ENCODE assay signal across 31 cellular contexts in the genomic region with DNA sequence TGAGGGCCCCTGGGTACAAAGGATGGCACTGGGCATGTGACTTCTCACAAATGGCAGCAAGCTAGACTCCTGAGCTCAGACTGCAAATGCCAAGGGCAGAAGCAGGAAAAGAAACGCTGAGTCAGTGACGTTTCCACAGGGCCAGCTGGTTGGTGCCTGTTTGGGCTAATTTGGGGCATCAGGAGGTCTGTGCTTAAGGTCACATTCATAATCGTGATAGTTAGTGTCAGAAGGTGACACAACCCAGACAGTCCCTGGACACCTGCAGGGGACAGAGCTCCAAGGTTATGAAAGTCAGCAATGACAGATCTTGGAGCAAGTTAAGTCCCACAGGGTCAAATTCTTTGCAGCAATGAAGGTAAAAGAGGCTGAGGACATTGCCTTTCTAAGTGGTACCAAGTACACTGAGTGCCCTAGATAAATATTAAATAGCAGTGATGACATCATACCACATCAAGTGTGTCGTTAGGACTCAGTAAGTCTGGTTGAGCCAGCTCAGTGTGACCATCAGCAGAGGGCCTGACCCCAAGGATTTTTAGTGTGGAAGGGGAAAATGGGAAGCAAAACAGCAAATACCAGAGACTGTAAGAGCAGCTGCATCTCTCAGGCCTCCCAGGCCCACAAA.
DNase-seq lines count a peak whose midpoint lies in the region; ATAC-seq, FAIRE-seq and TF ChIP-seq lines count a peak whose summit lies in the region.
"Had no signal": no experiment of that assay in that cellular context is flagged by ENCODE, and none has a peak within 500 bp of the region (broad histone marks: within the 10 kb centered on the region; RNA-seq: fewer than 3 reads in every experiment).

No MANE protein-coding gene starts in this region.

- no peak for ATAC-seq in HepG2
- no peak for ATAC-seq in HG02973 (IDR thresholded peaks at IDR 0.05; ENCODE audit: unreplicated experiment)
- ATAC-seq in naive thymus-derived CD8-positive, alpha-beta T cell, result no peak
- ATAC-seq: stimulated activated naive CD8-positive, alpha-beta T cell treated with anti-CD3 and anti-CD28 coated beads, Interleukin-15, amount 100 ng/mL, for 72 hours had no signal

- no peak for TF ChIP-seq RAD21 in HepG2 (CRISPR knock-in tag; IDR thresholded peaks at IDR 0.05)

- H3K18ac ChIP-seq in trophoblast cell (ENCODE audit: low read length), result no peak overlapping the region

- WGBS in HepG2 (ENCODE audit: low lambda C conversion rate), result 5% methylated on average over 3 of the region's 4 CpGs
- no CpG with 5 or more reads among the region's 4 CpGs for WGBS in trophoblast cell (ENCODE audit: extremely low coverage, insufficient coverage, insufficient read length)

- no peak overlapping the region for H2BK120ac ChIP-seq in trophoblast cell (ENCODE audit: insufficient read depth, low read length, poor library complexity)

- H3K27me3 ChIP-seq in cardiac muscle cell (no peaks in the 10 kb centered on the region), HepG2 (ENCODE audit: control insufficient read depth in 1 of 2, insufficient read depth in 2 of 2, low read length in 2 of 2) (no peaks in the 10 kb centered on the region), trophoblast cell (ENCODE audit: insufficient read depth, low read length) (no peaks in the 10 kb centered on the region)
- H3K27me3 ChIP-seq: BLaER1 treated with 17β-estradiol and CSF1 and Interleukin-3, amounts not matched to agents 10 nM and 100 nM; breast epithelium; tibial artery had no signal

- CTCF ChIA-PET in HepG2 (lab: Yijun Ruan, JAX; ENCODE audit: low intra/inter-chr PET ratio, low total read pairs), result no interaction called here

- H3K36me3 ChIP-seq in cardiac muscle cell, result no peaks in the 10 kb centered on the region
- H3K36me3 ChIP-seq in HepG2 (replicated peaks in 1 of 2; ENCODE audit: control insufficient read depth in 1 of 2, insufficient read depth in 2 of 2, low read length in 2 of 2), result no peaks in the 10 kb centered on the region
- H3K36me3 ChIP-seq in trophoblast cell (ENCODE audit: control insufficient read depth in 1 of 2, insufficient read depth in 2 of 2, low read length in 2 of 2), result no peaks in the 10 kb centered on the region
- H3K36me3 ChIP-seq: BLaER1 treated with 17β-estradiol and CSF1 and Interleukin-3, amounts not matched to agents 10 nM and 100 nM; breast epithelium; HAP-1; tibial artery had no signal

- TF ChIP-seq POLR2A in HepG2 (IDR thresholded peaks at IDR 0.05; ENCODE audit: insufficient read depth in 1 of 2, low read depth in 2 of 2, low read length in 2 of 2), result no peak

- no peak for FAIRE-seq in HepG2 (lab: Jason Lieb, UNC)
- FAIRE-seq: colon, HTR-8/SVneo, TTC549 had no signal

- no peaks in the 10 kb centered on the region for H3K9me3 ChIP-seq in cardiac muscle cell (ENCODE audit: low read depth)
- H3K9me3 ChIP-seq in HepG2 (ENCODE audit: low read length), result no peaks in the 10 kb centered on the region
- no peaks in the 10 kb centered on the region for H3K9me3 ChIP-seq in trophoblast cell (ENCODE audit: insufficient read depth, low read depth, low read length)
- H3K9me3 ChIP-seq: BLaER1 treated with 17β-estradiol and CSF1 and Interleukin-3, amounts not matched to agents 10 nM and 100 nM; breast epithelium; Caco-2; HAP-1; psoas muscle; tibial artery had no signal

- no peak overlapping the region for H3K4me2 ChIP-seq in HepG2 (ENCODE audit: low read depth, low read length)
- H3K4me2 ChIP-seq in trophoblast cell (ENCODE audit: low read length), result no peak overlapping the region
- H3K4me2 ChIP-seq: BLaER1 treated with 17β-estradiol and CSF1 and Interleukin-3, amounts not matched to agents 10 nM and 100 nM; smooth muscle cell had no signal

- DNase-seq in LHCN-M2 (ENCODE audit: low read depth) (peak; percentile 3), cardiac muscle cell (ENCODE audit: low read depth in 1 of 2, low spot score in 1 of 2) (peak in 1 of 2 donors; percentile 76), HepG2 (ENCODE audit: low spot score) (no peak), trophoblast cell (no peak), KG1 (lab: John Stamatoyannopoulos, UW) (no peak)
- DNase-seq in naive thymus-derived CD8-positive, alpha-beta T cell, result no peak
- DNase-seq: activated CD4-positive, alpha-beta memory T cell treated with anti-CD3 and anti-CD28 coated beads, Interleukin-2, amount 10 ng/mL, durations not matched to agents 7 days and 5 days; activated CD4-positive, CD25-positive, alpha-beta regulatory T cell treated with anti-CD3 and anti-CD28 coated beads, Interleukin-2, amount 50 U/mL, for 72 hours; activated CD8-positive, alpha-beta memory T cell treated with anti-CD3 and anti-CD28 coated beads, Interleukin-2, amount 50 U/mL, for 48 hours; activated naive CD4-positive, alpha-beta T cell treated with anti-CD3 and anti-CD28 coated beads, Interleukin-2, amount 50 U/mL, for 16 hours; Caco-2; effector CD4-positive, alpha-beta T cell; KBM-7; naive B cell; NCI-H1436 treated with DMSO at 0.1 percent for 48 hours; stimulated activated CD4-positive, alpha-beta T cell treated with anti-CD3 and anti-CD28 coated beads, Interleukin-1b, Interleukin-23, amount 100 ng/mL, for 48 hours; stimulated activated CD8-positive, alpha-beta memory T cell treated with anti-CD3 and anti-CD28 coated beads, Interleukin-4, amount 100 ng/mL, for 48 hours; stimulated activated naive CD8-positive, alpha-beta T cell treated with anti-CD3 and anti-CD28 coated beads, Interleukin-15, amount 100 ng/mL, for 72 hours; tibial artery had no signal

- H3K79me2 ChIP-seq in HepG2 (ENCODE audit: insufficient read depth, low read length) (no peaks in the 10 kb centered on the region), trophoblast cell (ENCODE audit: control insufficient read depth, insufficient read depth, low read length, poor library complexity) (peaks cover 1% of the 10 kb centered on the region)

- peaks cover 0 to 6% (median 0%) of the 10 kb centered on the region in 5 donors for H3K27me3 Mint-ChIP-seq in naive thymus-derived CD8-positive, alpha-beta T cell
- H3K27me3 Mint-ChIP-seq: activated CD4-positive, alpha-beta memory T cell treated with anti-CD3 and anti-CD28 coated beads, Interleukin-2, amount 10 ng/mL, durations not matched to agents 7 days and 5 days; stimulated activated naive CD8-positive, alpha-beta T cell treated with anti-CD3 and anti-CD28 coated beads, Interleukin-15, amount 100 ng/mL, for 72 hours had no signal

- H3K27ac Mint-ChIP-seq in naive thymus-derived CD8-positive, alpha-beta T cell, result no peak overlapping the region
- H3K27ac Mint-ChIP-seq: activated CD4-positive, alpha-beta memory T cell treated with anti-CD3 and anti-CD28 coated beads, Interleukin-2, amount 10 ng/mL, durations not matched to agents 7 days and 5 days; naive B cell; stimulated activated naive CD8-positive, alpha-beta T cell treated with anti-CD3 and anti-CD28 coated beads, Interleukin-15, amount 100 ng/mL, for 72 hours; T-helper 1 cell treated with Interleukin-12 subunit alpha and Interleukin-12 subunit beta and Interleukin-4 antibody, amounts not matched to agents 30 μg/mL and 1 μg/mL, for 36 hours had no signal

- no peaks in the 10 kb centered on the region for H4K20me1 ChIP-seq in HepG2 (ENCODE audit: insufficient read depth, low read length)
- H4K20me1 ChIP-seq: BLaER1 treated with 17β-estradiol and CSF1 and Interleukin-3, amounts not matched to agents 10 nM and 100 nM had no signal

- H3K23ac ChIP-seq in trophoblast cell (ENCODE audit: low read length), result no peak overlapping the region

- no peak overlapping the region for H3K9ac ChIP-seq in HepG2 (ENCODE audit: insufficient read depth, low read depth, low read length)
- H3K9ac ChIP-seq in trophoblast cell (ENCODE audit: low read length), result no peak overlapping the region
- H3K9ac ChIP-seq: BLaER1 treated with 17β-estradiol and CSF1 and Interleukin-3, amounts not matched to agents 10 nM and 100 nM had no signal

- no peak overlapping the region for H2AK5ac ChIP-seq in trophoblast cell (ENCODE audit: low read length)

- in situ Hi-C loops in HepG2 (cut with HindIII; ENCODE audit: extremely low pct_ligation_motif_present, low pct_unique_long_range_greater_than_20kb), result no loop called here

- H4K91ac ChIP-seq in trophoblast cell (ENCODE audit: low read depth, low read length), result no peak overlapping the region

- intact Hi-C loops in HepG2 (cut with micrococcal nuclease; ENCODE audit: unreplicated experiment), result no loop called here

- H3K27ac ChIP-seq in 22Rv1 (peak overlapping the region; percentile 60), cardiac muscle cell (peak overlapping the region; percentile 77), HepG2 (ENCODE audit: extremely low read length, insufficient read depth, low read length) (no peak overlapping the region), trophoblast cell (ENCODE audit: low read depth, low read length) (no peak overlapping the region)
- H3K27ac ChIP-seq: BLaER1 treated with 17β-estradiol and CSF1 and Interleukin-3, amounts not matched to agents 10 nM and 100 nM; epithelial cell of prostate; psoas muscle; tibial artery had no signal

- H3K4me3 ChIP-seq in cardiac muscle cell, result no peak overlapping the region
- H3K4me3 ChIP-seq in HepG2 (replicated peaks in 1 of 3; ENCODE audit: insufficient read depth in 1 of 3, low read depth in 2 of 3, low read length in 3 of 3), result no peak overlapping the region
- no peak overlapping the region for H3K4me3 ChIP-seq in trophoblast cell (ENCODE audit: low read depth, low read length)
- H3K4me3 ChIP-seq: BLaER1 treated with 17β-estradiol and CSF1 and Interleukin-3, amounts not matched to agents 10 nM and 100 nM; breast epithelium; HAP-1; psoas muscle; smooth muscle cell; tibial artery had no signal

- no peaks in the 10 kb centered on the region for H3K4me1 Mint-ChIP-seq in naive thymus-derived CD8-positive, alpha-beta T cell
- H3K4me1 Mint-ChIP-seq: activated CD4-positive, alpha-beta memory T cell treated with anti-CD3 and anti-CD28 coated beads, Interleukin-2, amount 10 ng/mL, durations not matched to agents 7 days and 5 days; naive B cell; stimulated activated naive CD8-positive, alpha-beta T cell treated with anti-CD3 and anti-CD28 coated beads, Interleukin-15, amount 100 ng/mL, for 72 hours had no signal

- H3K14ac ChIP-seq in trophoblast cell (ENCODE audit: low read length), result no peak overlapping the region

- no TSS peak for BruUV-seq in HepG2 (replicated peaks; lab: Mats Ljungman, UMichigan)

- H3K4ac ChIP-seq in trophoblast cell (ENCODE audit: low read depth, low read length), result no peak overlapping the region

- H4K12ac ChIP-seq in trophoblast cell (ENCODE audit: low read depth, low read length), result no peak overlapping the region

- H3K4me3 Mint-ChIP-seq in naive thymus-derived CD8-positive, alpha-beta T cell, result no peak overlapping the region
- H3K4me3 Mint-ChIP-seq: activated CD4-positive, alpha-beta memory T cell treated with anti-CD3 and anti-CD28 coated beads, Interleukin-2, amount 10 ng/mL, durations not matched to agents 7 days and 5 days; naive B cell; stimulated activated naive CD8-positive, alpha-beta T cell treated with anti-CD3 and anti-CD28 coated beads, Interleukin-15, amount 100 ng/mL, for 72 hours; T-helper 1 cell treated with Interleukin-12 subunit alpha and Interleukin-12 subunit beta and Interleukin-4 antibody, amounts not matched to agents 30 μg/mL and 1 μg/mL, for 36 hours had no signal

- POLR2A ChIA-PET in HepG2 (lab: Yijun Ruan, JAX), result no interaction called here
- POLR2A ChIA-PET in naive thymus-derived CD8-positive, alpha-beta T cell (lab: Charles Lee), result interaction anchor here (0.6 kb wide), 1 partner anchor 166 kb away, joined by 7 read pairs; no protein-coding TSS in a partner anchor

- H3K4me1 ChIP-seq in cardiac muscle cell (ENCODE audit: low read depth) (peaks cover 19% of the 10 kb centered on the region), HepG2 (ENCODE audit: insufficient read depth, low read length) (no peaks in the 10 kb centered on the region), trophoblast cell (ENCODE audit: control insufficient read depth in 1 of 2, insufficient read depth in 2 of 2, low read length in 2 of 2) (no peaks in the 10 kb centered on the region)
- H3K4me1 ChIP-seq: breast epithelium, HAP-1, psoas muscle, tibial artery had no signal

- no peaks in the 10 kb centered on the region for H3K79me1 ChIP-seq in trophoblast cell (ENCODE audit: low read length)

- TF ChIP-seq EP300 in HepG2 (IDR thresholded peaks at IDR 0.05; ENCODE audit: low read depth in 2 of 2, low read length in 2 of 2) (no peak), HepG2 (CRISPR knock-in tag; IDR thresholded peaks at IDR 0.05; ENCODE audit: borderline replicate concordance) (no peak)

- peaks cover 0 to 5% (median 0%) of the 10 kb centered on the region in 3 donors for H3K36me3 Mint-ChIP-seq in naive thymus-derived CD8-positive, alpha-beta T cell
- H3K36me3 Mint-ChIP-seq: naive B cell had no signal

- no peak overlapping the region for H2AFZ ChIP-seq in HepG2 (ENCODE audit: low read length)
- no peak overlapping the region for H2AFZ ChIP-seq in trophoblast cell (ENCODE audit: insufficient read depth, low read length, poor library complexity)

- H3K9me3 Mint-ChIP-seq in naive thymus-derived CD8-positive, alpha-beta T cell, result peaks cover 0 to 3% (median 0%) of the 10 kb centered on the region in 9 donors
- H3K9me3 Mint-ChIP-seq: activated CD4-positive, alpha-beta memory T cell treated with anti-CD3 and anti-CD28 coated beads, Interleukin-2, amount 10 ng/mL, durations not matched to agents 7 days and 5 days; stimulated activated naive CD8-positive, alpha-beta T cell treated with anti-CD3 and anti-CD28 coated beads, Interleukin-15, amount 100 ng/mL, for 72 hours had no signal

- H2BK5ac ChIP-seq in trophoblast cell (ENCODE audit: low read depth, low read length, poor library complexity), result no peak overlapping the region

- H4K8ac ChIP-seq in trophoblast cell (ENCODE audit: low read depth, low read length), result no peak overlapping the region

- H2BK12ac ChIP-seq in trophoblast cell (ENCODE audit: low read length), result no peak overlapping the region

- TF ChIP-seq CTCF in 22Rv1 (IDR thresholded peaks at IDR 0.05), result no peak
- TF ChIP-seq CTCF in cardiac muscle cell (IDR thresholded peaks at IDR 0.05; ENCODE audit: low read depth, low read length), result no peak
- TF ChIP-seq CTCF in HepG2 (CRISPR knock-in tag; IDR thresholded peaks at IDR 0.05), result no peak

Comparison
In these comparisons a context has a peak if more than half of its experiments do, and no peak if none do; other contexts are left out.
1. H3K27ac ChIP-seq: peak in 22Rv1 (single experiment) and cardiac muscle cell (single experiment); none in HepG2 (single experiment) and trophoblast cell (single experiment).